In the genomic region with DNA sequence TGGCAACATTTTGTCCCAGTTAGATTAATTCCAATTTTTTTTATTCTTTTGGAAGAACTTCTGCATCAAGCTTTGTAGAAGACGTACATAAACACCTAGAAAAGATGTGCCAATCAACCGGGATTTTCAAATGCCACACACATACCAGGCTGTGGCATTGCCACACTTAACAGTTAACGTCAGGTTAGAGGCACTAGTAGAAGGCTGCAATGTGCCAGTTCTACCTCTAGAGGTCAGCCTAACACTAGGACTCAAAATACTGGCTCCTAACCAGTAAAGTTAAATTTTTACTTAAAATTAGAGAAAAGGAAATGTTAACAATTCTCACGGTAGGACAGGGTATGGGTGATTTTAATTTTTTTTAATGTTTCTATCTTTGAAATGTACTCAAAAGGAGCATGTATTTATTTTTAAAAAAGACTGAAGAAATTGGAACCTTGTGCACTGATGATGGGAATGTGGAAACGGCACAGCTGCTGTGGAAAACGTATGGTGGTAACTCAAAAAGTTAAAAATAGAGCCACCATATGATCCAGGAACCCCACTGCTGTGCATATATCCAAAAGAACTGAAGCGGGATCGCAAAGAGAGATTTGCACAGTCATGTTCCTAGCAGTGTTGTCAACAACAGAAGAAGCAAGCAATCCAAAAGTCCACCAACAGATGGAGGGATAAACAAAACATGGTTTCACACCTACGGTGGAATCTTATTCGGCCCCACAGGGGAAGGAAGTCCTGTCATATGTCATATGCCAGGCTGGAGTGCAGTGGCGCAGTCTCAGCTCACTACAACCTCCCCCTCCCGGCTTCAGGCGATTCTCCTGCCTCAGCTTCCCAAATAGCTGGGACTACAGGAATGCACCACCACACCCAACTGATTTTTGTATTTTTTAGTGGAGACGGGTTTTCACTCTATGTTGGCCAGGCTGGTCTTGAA, we compare ENCODE assay signal across 8 cellular contexts. TPM values are rescaled to one million over a fixed set of nuclear protein-coding genes. Genes with fewer than 3 reads are reported as not detected.
DNase-seq lines count a peak whose midpoint lies in the region; ATAC-seq and TF ChIP-seq lines count a peak whose summit lies in the region.

No MANE protein-coding gene starts in this region.

- H3K36me3 ChIP-seq in gastroesophageal sphincter, result peaks cover 0 to 3% of the 10 kb centered on the region in 2 donors
- no peaks in the 10 kb centered on the region for H3K36me3 ChIP-seq in osteoblast (ENCODE audit: insufficient read depth, low read length)

- peak overlapping the region; percentile 65 for H2AFZ ChIP-seq in osteoblast (ENCODE audit: low read length)

- H3K79me2 ChIP-seq in osteoblast (ENCODE audit: insufficient read depth, low read length), result no peaks in the 10 kb centered on the region

- TF ChIP-seq CTCF in gastroesophageal sphincter (IDR thresholded peaks at IDR 0.05) (peak; percentile 88 to 98 (median 93)), osteoblast (IDR thresholded peaks at IDR 0.05; ENCODE audit: extremely low read depth, low read depth, low read length) (peak; percentile 97)

- H3K4me3 ChIP-seq in gastroesophageal sphincter (peak overlapping the region in 1 of 2 donors; percentile 12), osteoblast (ENCODE audit: insufficient read depth, low read length) (peak overlapping the region; percentile 47)

- H3K4me1 ChIP-seq in gastroesophageal sphincter, result peaks cover 0 to 18% (median 0%) of the 10 kb centered on the region in 3 donors
- H3K4me1 ChIP-seq in osteoblast (ENCODE audit: insufficient read depth, low read length), result peaks cover 7% of the 10 kb centered on the region

- peak; percentile 68 for ATAC-seq in gastroesophageal sphincter

- 6 to 21% methylated on average over 6 to 13 of the region's 14 CpGs for WGBS in gastroesophageal sphincter (ENCODE audit: low coverage in 1 of 2), 2 donors

- TF ChIP-seq EP300 in gastroesophageal sphincter (IDR thresholded peaks at IDR 0.05), result no peak

- no peaks in the 10 kb centered on the region for H4K20me1 ChIP-seq in osteoblast (ENCODE audit: insufficient read depth, low read length)

- peak overlapping the region; percentile 72 for H3K4me2 ChIP-seq in osteoblast (ENCODE audit: insufficient read depth, low read length)

- H3K27me3 ChIP-seq in gastroesophageal sphincter, result no peaks in the 10 kb centered on the region
- no peaks in the 10 kb centered on the region for H3K27me3 ChIP-seq in osteoblast (ENCODE audit: insufficient read depth, low read length)

- DNase-seq in DMS79 treated with DMSO at 0.1 percent for 48 hours (lab: John Stamatoyannopoulos, UW) (peak; percentile 6), DMS79 (lab: John Stamatoyannopoulos, UW) (no peak), HuH-7.5 (ENCODE audit: low spot score) (peak; percentile 43), SIG-M5 treated with dmso at 0.1 percent for 504 hours (lab: John Stamatoyannopoulos, UW; ENCODE audit: unreplicated experiment) (peak; percentile 74), osteoblast (ENCODE audit: insufficient read length, low spot score, missing footprints) (peak; percentile 94), ureter (ENCODE audit: low spot score) (peak; percentile 70)
- DNase-seq in activated naive CD4-positive, alpha-beta T cell treated with Interleukin-2 at 50 U/mL for 16 hours, result peak; percentile 62

- TF ChIP-seq POLR2A in gastroesophageal sphincter (IDR thresholded peaks at IDR 0.05), result no peak

- H3K27ac ChIP-seq in gastroesophageal sphincter (peak overlapping the region in 1 of 4 donors; percentile 13), osteoblast (ENCODE audit: low read depth, low read length) (no peak overlapping the region)

- H3K9me3 ChIP-seq in gastroesophageal sphincter (no peaks in the 10 kb centered on the region), osteoblast (ENCODE audit: low read depth, low read length) (no peaks in the 10 kb centered on the region)

RNA-seq across cellular contexts. Expression of a gene that starts 30.3 kb away (rescaled TPM):
- total RNA-seq in gastroesophageal sphincter (10 to 100 TPM; 45.9 to 55.9 (median 47.0) TPM), osteoblast (12.7 and 13.0 TPM in 2 replicates), ureter (35.0 TPM)
